9 cellular contexts compared by ENCODE assay signal in genomic region chr2:27664622-27665363, GRCh38. TPM values are rescaled to one million over a fixed set of nuclear protein-coding genes. Genes with fewer than 3 reads are reported as not detected.
A peak's percentile ranks its signal among the peaks of the same experiment; 100 is the strongest.
DNase-seq lines count a peak whose midpoint lies in the region; ATAC-seq and TF ChIP-seq lines count a peak whose summit lies in the region.
"Had no signal": no experiment of that assay in that cellular context is flagged by ENCODE, and none has a peak within 500 bp of the region (broad histone marks: within the 10 kb centered on the region; RNA-seq: fewer than 3 reads in every experiment).

No MANE protein-coding gene starts in this region.

- DNase-seq in activated B cell treated with CpG ODN at 0.5 μM for 24 hours (no peak), iPS DF 6.9 (ENCODE audit: low read depth, low spot score) (no peak), T-helper 9 cell (no peak), GM19240 (ENCODE audit: insufficient read length, low spot score) (no peak)
- DNase-seq in stimulated activated effector memory CD8-positive, alpha-beta T cell treated with anti-CD3 and anti-CD28 coated beads, Interleukin-12 subunit alpha, Interleukin-12 subunit beta, amount 100 ng/mL, for 72 hours (ENCODE audit: low spot score in 2 of 2): no peak
- DNase-seq in activated CD4-positive, CD25-positive, alpha-beta regulatory T cell (lab: John Stamatoyannopoulos, UW): no peak
- DNase-seq: activated effector memory CD4-positive, alpha-beta T cell treated with anti-CD3 and anti-CD28 coated beads, Interleukin-2, amount 50 U/mL, for 16 hours had no signal

- no peak for TF ChIP-seq CTCF in activated B cell treated with CpG ODN at 0.5 μM for 24 hours (IDR thresholded peaks at IDR 0.05)

- peak overlapping the region; percentile 100 for H3K4me3 Mint-ChIP-seq in activated B cell treated with CpG ODN at 0.5 μM for 24 hours
- peak overlapping the region; percentile 95 for H3K4me3 Mint-ChIP-seq in stimulated activated effector memory CD8-positive, alpha-beta T cell treated with anti-CD3 and anti-CD28 coated beads, Interleukin-12 subunit alpha, Interleukin-12 subunit beta, amount 100 ng/mL, for 72 hours

- H3K36me3 ChIP-seq in HUES6 (ENCODE audit: control insufficient read depth, insufficient read depth, low read length): peaks cover 52% of the 10 kb centered on the region
- no peaks in the 10 kb centered on the region for H3K36me3 ChIP-seq in iPS DF 6.9 (ENCODE audit: control insufficient read depth, insufficient read depth, low read length)

- CTCF ChIA-PET in activated B cell treated with CpG ODN at 0.5 μM for 24 hours (lab: Charles Lee): interaction anchor here (0.8 to 1.7 kb wide), 2 partner anchors 19 kb away, joined by 3 to 12 read pairs; no protein-coding TSS in a partner anchor

- H3K27ac Mint-ChIP-seq in activated B cell treated with CpG ODN at 0.5 μM for 24 hours: peak overlapping the region; percentile 24
- peak overlapping the region; percentile 97 for H3K27ac Mint-ChIP-seq in stimulated activated effector memory CD8-positive, alpha-beta T cell treated with anti-CD3 and anti-CD28 coated beads, Interleukin-12 subunit alpha, Interleukin-12 subunit beta, amount 100 ng/mL, for 72 hours

- POLR2A ChIA-PET in activated B cell treated with CpG ODN at 0.5 μM for 24 hours (lab: Charles Lee): interaction anchor here (0.5 to 2.0 kb wide), 4 partner anchors 18 to 428 kb away, joined by 4 to 20 read pairs (median 8); partner anchors contain the start of genes CCDC121 and GPN1

- H3K4me3 ChIP-seq in HUES6 (ENCODE audit: low read depth, low read length): peak overlapping the region; percentile 89
- peak overlapping the region; percentile 72; the same call in 1 of the 2 replicates for H3K4me3 ChIP-seq in iPS DF 6.9 (ENCODE audit: low read length)

- H3K4me1 ChIP-seq in HUES6 (ENCODE audit: control insufficient read depth, insufficient read depth, low read length): peaks cover 4% of the 10 kb centered on the region; the same call in 1 of the 2 replicates
- no peaks in the 10 kb centered on the region for H3K4me1 ChIP-seq in iPS DF 6.9 (ENCODE audit: control insufficient read depth, insufficient read depth, low read length)

- peak overlapping the region; percentile 87 for H3K9ac ChIP-seq in HUES6 (ENCODE audit: low read length)

- WGBS in iPS DF 6.9 (ENCODE audit: insufficient coverage, insufficient read length): no CpG with 5 or more reads among the region's 16 CpGs

- H3K36me3 Mint-ChIP-seq in activated B cell treated with CpG ODN at 0.5 μM for 24 hours (ENCODE audit: low read depth): peaks cover 61% of the 10 kb centered on the region
- peaks cover 78% of the 10 kb centered on the region for H3K36me3 Mint-ChIP-seq in stimulated activated effector memory CD8-positive, alpha-beta T cell treated with anti-CD3 and anti-CD28 coated beads, Interleukin-12 subunit alpha, Interleukin-12 subunit beta, amount 100 ng/mL, for 72 hours

- H3K9me3 ChIP-seq in HUES6 (ENCODE audit: control insufficient read depth, insufficient read depth, low read depth, low read length): no peaks in the 10 kb centered on the region
- no peaks in the 10 kb centered on the region for H3K9me3 ChIP-seq in iPS DF 6.9 (ENCODE audit: control insufficient read depth, insufficient read depth, low read length)

- intact Hi-C loops in activated B cell treated with CpG ODN at 0.5 μM for 24 hours (cut with micrococcal nuclease): no loop called here

- H3K9me3 Mint-ChIP-seq in activated B cell treated with CpG ODN at 0.5 μM for 24 hours: no peaks in the 10 kb centered on the region
- H3K9me3 Mint-ChIP-seq in stimulated activated effector memory CD8-positive, alpha-beta T cell treated with anti-CD3 and anti-CD28 coated beads, Interleukin-12 subunit alpha, Interleukin-12 subunit beta, amount 100 ng/mL, for 72 hours: no peaks in the 10 kb centered on the region

- H3K27me3 ChIP-seq in HUES6 (ENCODE audit: control insufficient read depth, insufficient read depth, low read length) (no peaks in the 10 kb centered on the region), iPS DF 6.9 (ENCODE audit: control insufficient read depth, insufficient read depth, low read length) (no peaks in the 10 kb centered on the region)

- H3K4me1 Mint-ChIP-seq in activated B cell treated with CpG ODN at 0.5 μM for 24 hours: peaks cover 43% of the 10 kb centered on the region
- H3K4me1 Mint-ChIP-seq in stimulated activated effector memory CD8-positive, alpha-beta T cell treated with anti-CD3 and anti-CD28 coated beads, Interleukin-12 subunit alpha, Interleukin-12 subunit beta, amount 100 ng/mL, for 72 hours: peaks cover 28% of the 10 kb centered on the region

- H3K27ac ChIP-seq in HUES6 (ENCODE audit: low read depth, low read length): no peak overlapping the region
- H3K27ac ChIP-seq in iPS DF 6.9 (ENCODE audit: low read length): no peak overlapping the region

- H3K27me3 Mint-ChIP-seq in activated B cell treated with CpG ODN at 0.5 μM for 24 hours: no peaks in the 10 kb centered on the region

- ATAC-seq in activated B cell treated with CpG ODN at 0.5 μM for 24 hours (ENCODE audit: low read depth): no peak
- ATAC-seq in stimulated activated effector memory CD8-positive, alpha-beta T cell treated with anti-CD3 and anti-CD28 coated beads, Interleukin-12 subunit alpha, Interleukin-12 subunit beta, amount 100 ng/mL, for 72 hours: no peak
- ATAC-seq in GM19463 (IDR thresholded peaks at IDR 0.05; ENCODE audit: unreplicated experiment): no peak

RNA-seq across cellular contexts. Expression of gene SLC4A1AP, which starts 1.1 kb away (rescaled TPM):
- 21.4 and 22.0 TPM in 2 replicates for total RNA-seq in activated B cell treated with CpG ODN at 0.5 μM for 24 hours

RNA-seq across cellular contexts. Expression of gene SUPT7L, which starts 1.4 kb away (rescaled TPM):
- 28.1 and 30.9 TPM in 2 replicates for total RNA-seq in activated B cell treated with CpG ODN at 0.5 μM for 24 hours

RNA-seq across cellular contexts. Expression of gene GPN1, which starts 35.9 kb away (rescaled TPM):
- total RNA-seq in activated B cell treated with CpG ODN at 0.5 μM for 24 hours: 36.9 and 39.3 TPM in 2 replicates

RNA-seq across cellular contexts. Expression of gene CCDC121, which starts 36.0 kb away (rescaled TPM):
- total RNA-seq in activated B cell treated with CpG ODN at 0.5 μM for 24 hours: 0.69 and 0.71 TPM in 2 replicates
